Comparison of ENCODE assay signal across 8 cellular contexts in the genomic region with DNA sequence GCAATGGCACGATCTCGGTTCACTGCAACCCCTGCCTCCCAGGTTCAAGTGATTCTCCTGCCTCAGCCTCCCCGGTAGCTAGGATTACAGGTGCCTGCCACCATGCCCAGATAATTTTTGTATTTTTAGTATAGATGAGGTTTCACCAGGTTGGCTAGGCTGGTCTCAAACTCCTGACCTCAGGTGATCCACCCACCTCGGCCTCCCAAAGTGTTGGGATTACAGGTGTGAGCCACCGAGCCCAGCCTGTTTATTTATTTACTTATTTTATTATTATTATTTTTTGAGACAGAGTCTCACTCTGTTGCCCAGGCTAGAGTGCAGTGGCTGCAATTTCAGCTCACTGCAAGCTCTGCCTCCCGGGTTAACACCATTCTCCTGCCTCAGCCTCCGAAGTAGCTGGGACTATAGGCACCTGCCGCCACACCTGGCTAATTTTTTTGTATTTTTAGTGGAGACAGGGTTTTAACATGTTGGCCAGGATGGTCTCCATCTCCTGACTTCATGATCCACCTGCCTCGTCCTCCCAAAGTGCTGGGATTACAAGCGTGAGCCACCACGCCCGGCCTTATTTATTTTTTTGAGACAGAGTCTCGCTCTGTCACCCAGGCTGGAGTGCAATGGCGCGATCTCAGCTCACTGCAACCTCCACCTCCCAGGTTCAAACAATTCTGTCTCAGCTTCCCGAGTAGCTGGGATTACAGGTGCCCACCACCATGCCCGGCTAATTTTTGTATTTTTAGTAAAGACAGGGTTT. TPM values are rescaled to one million over a fixed set of nuclear protein-coding genes. Genes with fewer than 3 reads are reported as not detected.
DNase-seq lines count a peak whose midpoint lies in the region; ATAC-seq and TF ChIP-seq lines count a peak whose summit lies in the region.
"Not testable (repeated sequence)": the region's sequence is repeated elsewhere in the genome, so short reads cannot be mapped to it uniquely, and the experiment has no call there.

No MANE protein-coding gene starts in this region.

- CTCF ChIA-PET in CD8-positive, alpha-beta T cell (lab: Charles Lee) = interaction anchor here (0.6 to 2.1 kb wide), 7 partner anchors 7 to 431 kb away, joined by 3 to 7 read pairs (median 4); partner anchors contain the start of gene DYNLT1
- CTCF ChIA-PET in naive thymus-derived CD4-positive, alpha-beta T cell (lab: Charles Lee) = interaction anchor here (0.7 to 3.9 kb wide), 2 partner anchors 8 to 452 kb away, joined by 3 to 15 read pairs; partner anchors contain the start of gene DYNLT1

- POLR2A ChIA-PET in CD8-positive, alpha-beta T cell (lab: Charles Lee) = interaction anchor here (0.9 to 2.3 kb wide), 5 partner anchors 8 to 217 kb away, joined by 3 to 27 read pairs (median 6); partner anchors contain the start of gene DYNLT1
- POLR2A ChIA-PET in naive thymus-derived CD4-positive, alpha-beta T cell (lab: Charles Lee) = interaction anchor here (1.4 to 4.4 kb wide), 5 partner anchors 8 to 218 kb away, joined by 3 to 78 read pairs (median 6); partner anchors contain the start of gene DYNLT1

- H3K9ac ChIP-seq in endodermal cell (ENCODE audit: extremely low read depth, low read length, poor library complexity, severe bottlenecking) = not testable (repeated sequence)

- H3K36me3 ChIP-seq in CD8-positive, alpha-beta T cell (ENCODE audit: insufficient read depth, low read length); endodermal cell (ENCODE audit: control insufficient read depth, insufficient read depth, low read length); naive thymus-derived CD4-positive, alpha-beta T cell (ENCODE audit: control insufficient read depth in 2 of 3, insufficient read depth in 3 of 3, low read length in 3 of 3); upper lobe of right lung: not testable (repeated sequence)

- H3K36me3 Mint-ChIP-seq in CD8-positive, alpha-beta T cell = peaks cover 14% of the 10 kb centered on the region
- H3K36me3 Mint-ChIP-seq in activated CD4-positive, alpha-beta T cell treated with anti-CD3 and anti-CD28 coated beads, Interleukin-2, amount 10 ng/mL, durations not matched to agents 24 days and 14 days (ENCODE audit: low read depth) = peaks cover 66% of the 10 kb centered on the region
- peaks cover 36% of the 10 kb centered on the region for H3K36me3 Mint-ChIP-seq in activated T-cell treated with anti-CD3 and anti-CD28 coated beads, Interleukin-2, amount 50 U/mL, for 4 hours (ENCODE audit: insufficient read depth)
- H3K36me3 Mint-ChIP-seq in activated naive CD4-positive, alpha-beta T cell treated with anti-CD3 and anti-CD28 coated beads, Interleukin-2, amount 50 U/mL, for 72 hours = peaks cover 47 to 52% of the 10 kb centered on the region in 2 donors
- H3K36me3 Mint-ChIP-seq in endodermal cell (ENCODE audit: low read depth) = not testable (repeated sequence)
- H3K36me3 Mint-ChIP-seq in naive thymus-derived CD4-positive, alpha-beta T cell = peaks cover 0 to 58% (median 5%) of the 10 kb centered on the region in 5 donors
- H3K36me3 Mint-ChIP-seq in stimulated activated effector memory CD8-positive, alpha-beta T cell treated with anti-CD3 and anti-CD28 coated beads, Interleukin-12 subunit alpha, Interleukin-12 subunit beta, amount 100 ng/mL, for 72 hours = peaks cover 90% of the 10 kb centered on the region

- peaks cover 74% of the 10 kb centered on the region for H3K4me1 Mint-ChIP-seq in CD8-positive, alpha-beta T cell (ENCODE audit: low read depth)
- H3K4me1 Mint-ChIP-seq in activated CD4-positive, alpha-beta T cell treated with anti-CD3 and anti-CD28 coated beads, Interleukin-2, amount 10 ng/mL, durations not matched to agents 24 days and 14 days = peaks cover 78% of the 10 kb centered on the region
- peaks cover 80% of the 10 kb centered on the region for H3K4me1 Mint-ChIP-seq in activated T-cell treated with anti-CD3 and anti-CD28 coated beads, Interleukin-2, amount 50 U/mL, for 4 hours (ENCODE audit: low read depth)
- not testable (repeated sequence) for H3K4me1 Mint-ChIP-seq in endodermal cell
- H3K4me1 Mint-ChIP-seq in naive thymus-derived CD4-positive, alpha-beta T cell = peaks cover 52 to 81% (median 77%) of the 10 kb centered on the region in 7 donors
- H3K4me1 Mint-ChIP-seq in stimulated activated effector memory CD8-positive, alpha-beta T cell treated with anti-CD3 and anti-CD28 coated beads, Interleukin-12 subunit alpha, Interleukin-12 subunit beta, amount 100 ng/mL, for 72 hours = peaks cover 70% of the 10 kb centered on the region

- H3K4me3 Mint-ChIP-seq in CD8-positive, alpha-beta T cell = peak overlapping the region; percentile 73
- peak overlapping the region; percentile 91 for H3K4me3 Mint-ChIP-seq in activated CD4-positive, alpha-beta T cell treated with anti-CD3 and anti-CD28 coated beads, Interleukin-2, amount 10 ng/mL, durations not matched to agents 24 days and 14 days
- H3K4me3 Mint-ChIP-seq in activated T-cell treated with anti-CD3 and anti-CD28 coated beads, Interleukin-2, amount 50 U/mL, for 4 hours = peak overlapping the region; percentile 78
- H3K4me3 Mint-ChIP-seq in endodermal cell = not testable (repeated sequence)
- peak overlapping the region; percentile 69 to 88 (median 84) for H3K4me3 Mint-ChIP-seq in naive thymus-derived CD4-positive, alpha-beta T cell
- peak overlapping the region; percentile 79 for H3K4me3 Mint-ChIP-seq in stimulated activated effector memory CD8-positive, alpha-beta T cell treated with anti-CD3 and anti-CD28 coated beads, Interleukin-12 subunit alpha, Interleukin-12 subunit beta, amount 100 ng/mL, for 72 hours

- TF ChIP-seq CTCF in CD8-positive, alpha-beta T cell (IDR thresholded peaks at IDR 0.05); endodermal cell (conservative IDR thresholded peaks at IDR 0.05); upper lobe of right lung (IDR thresholded peaks at IDR 0.05): not testable (repeated sequence)

- not testable (repeated sequence) for H3K27ac ChIP-seq in CD8-positive, alpha-beta T cell (ENCODE audit: low read depth, low read length); endodermal cell (ENCODE audit: low read depth, low read length)
- peak overlapping the region; percentile 96 for H3K27ac ChIP-seq in naive thymus-derived CD4-positive, alpha-beta T cell (ENCODE audit: low read depth, low read length)
- H3K27ac ChIP-seq in upper lobe of right lung = peak overlapping the region; percentile 37

- ATAC-seq in CD8-positive, alpha-beta T cell; activated T-cell treated with anti-CD3 and anti-CD28 coated beads, Interleukin-2, amount 50 U/mL, for 4 hours; activated naive CD4-positive, alpha-beta T cell treated with anti-CD3 and anti-CD28 coated beads, Interleukin-2, amount 50 U/mL, for 72 hours; naive thymus-derived CD4-positive, alpha-beta T cell; stimulated activated effector memory CD8-positive, alpha-beta T cell treated with anti-CD3 and anti-CD28 coated beads, Interleukin-12 subunit alpha, Interleukin-12 subunit beta, amount 100 ng/mL, for 72 hours; upper lobe of right lung: not testable (repeated sequence)

- WGBS in endodermal cell (ENCODE audit: insufficient coverage in 1 of 2, insufficient read length in 1 of 2), 2 experiments = 92 to 95% methylated on average over 11 to 16 of the region's 17 CpGs

- not testable (repeated sequence) for H3K9me3 ChIP-seq in CD8-positive, alpha-beta T cell (ENCODE audit: low read length); endodermal cell (ENCODE audit: control insufficient read depth, low read length); naive thymus-derived CD4-positive, alpha-beta T cell (ENCODE audit: control insufficient read depth in 2 of 3, low read length in 3 of 3); upper lobe of right lung

- peak in 1 of 7 experiments; percentile 32 for DNase-seq in CD8-positive, alpha-beta T cell
- peak; percentile 55 for DNase-seq in activated CD4-positive, alpha-beta T cell treated with anti-CD3 and anti-CD28 coated beads, Interleukin-2, amount 10 ng/mL, durations not matched to agents 24 days and 14 days
- DNase-seq in activated T-cell treated with anti-CD3 and anti-CD28 coated beads, Interleukin-2, amount 50 U/mL, for 4 hours; activated naive CD4-positive, alpha-beta T cell treated with anti-CD3 and anti-CD28 coated beads, Interleukin-2, amount 50 U/mL, for 72 hours (ENCODE audit: low spot score in 2 of 2); naive thymus-derived CD4-positive, alpha-beta T cell: not testable (repeated sequence)
- DNase-seq in endodermal cell = peak; percentile 6
- peak in 1 of 2 donors; percentile 51 for DNase-seq in stimulated activated effector memory CD8-positive, alpha-beta T cell treated with anti-CD3 and anti-CD28 coated beads, Interleukin-12 subunit alpha, Interleukin-12 subunit beta, amount 100 ng/mL, for 72 hours (ENCODE audit: low spot score in 2 of 2)
- peak; percentile 13 for DNase-seq in upper lobe of right lung

- peaks cover 60% of the 10 kb centered on the region for H3K4me1 ChIP-seq in CD8-positive, alpha-beta T cell (ENCODE audit: insufficient read depth, low read length)
- not testable (repeated sequence) for H3K4me1 ChIP-seq in endodermal cell (ENCODE audit: control insufficient read depth, insufficient read depth, low read length)
- peaks cover 55 to 60% of the 10 kb centered on the region in 2 donors for H3K4me1 ChIP-seq in naive thymus-derived CD4-positive, alpha-beta T cell (ENCODE audit: control insufficient read depth in 2 of 2, insufficient read depth in 2 of 2, low read length in 2 of 2)
- peaks cover 48% of the 10 kb centered on the region for H3K4me1 ChIP-seq in upper lobe of right lung

- H3K27me3 Mint-ChIP-seq in CD8-positive, alpha-beta T cell (ENCODE audit: low read depth); activated CD4-positive, alpha-beta T cell treated with anti-CD3 and anti-CD28 coated beads, Interleukin-2, amount 10 ng/mL, durations not matched to agents 24 days and 14 days; activated T-cell treated with anti-CD3 and anti-CD28 coated beads, Interleukin-2, amount 50 U/mL, for 4 hours (ENCODE audit: low read depth); endodermal cell (ENCODE audit: insufficient read depth); naive thymus-derived CD4-positive, alpha-beta T cell: not testable (repeated sequence)

- intact Hi-C loops in CD8-positive, alpha-beta T cell (cut with DNase I, micrococcal nuclease) = loop anchor here (2.0 to 5.0 kb wide), 6 partner anchors 35 to 890 kb away; partner anchors contain the start of gene TMEM181 (in 1 of the 2)
- intact Hi-C loops in activated CD4-positive, alpha-beta T cell treated with anti-CD3 and anti-CD28 coated beads, Interleukin-2, amount 10 ng/mL, durations not matched to agents 24 days and 14 days (cut with micrococcal nuclease) = loop anchor here (2.0 to 5.0 kb wide), 3 partner anchors 167 to 1190 kb away; partner anchors contain the start of gene EZR
- intact Hi-C loops in naive thymus-derived CD4-positive, alpha-beta T cell (cut with micrococcal nuclease) = loop anchor here (2.0 to 10.0 kb wide), 12 partner anchors 69 to 767 kb away; partner anchors contain the start of genes EZR (in 2 of the 2), GTF2H5 (in 1 of the 2), SERAC1 (in 1 of the 2) and SYNJ2 (in 1 of the 2)
- intact Hi-C loops in upper lobe of right lung (cut with DNase I) = not testable (repeated sequence)

- H3K4me3 ChIP-seq in CD8-positive, alpha-beta T cell (ENCODE audit: low read depth, low read length); endodermal cell (ENCODE audit: low read length); naive thymus-derived CD4-positive, alpha-beta T cell (ENCODE audit: low read length); upper lobe of right lung: not testable (repeated sequence)

- peak overlapping the region; percentile 97 for H3K27ac Mint-ChIP-seq in CD8-positive, alpha-beta T cell
- peak overlapping the region; percentile 98 for H3K27ac Mint-ChIP-seq in activated CD4-positive, alpha-beta T cell treated with anti-CD3 and anti-CD28 coated beads, Interleukin-2, amount 10 ng/mL, durations not matched to agents 24 days and 14 days
- peak overlapping the region; percentile 99 to 100 for H3K27ac Mint-ChIP-seq in activated naive CD4-positive, alpha-beta T cell treated with anti-CD3 and anti-CD28 coated beads, Interleukin-2, amount 50 U/mL, for 72 hours
- H3K27ac Mint-ChIP-seq in endodermal cell = not testable (repeated sequence)
- peak overlapping the region; percentile 91 to 100 (median 99) for H3K27ac Mint-ChIP-seq in naive thymus-derived CD4-positive, alpha-beta T cell
- H3K27ac Mint-ChIP-seq in stimulated activated effector memory CD8-positive, alpha-beta T cell treated with anti-CD3 and anti-CD28 coated beads, Interleukin-12 subunit alpha, Interleukin-12 subunit beta, amount 100 ng/mL, for 72 hours = peak overlapping the region; percentile 99

- H3K9me3 Mint-ChIP-seq in CD8-positive, alpha-beta T cell; activated CD4-positive, alpha-beta T cell treated with anti-CD3 and anti-CD28 coated beads, Interleukin-2, amount 10 ng/mL, durations not matched to agents 24 days and 14 days; activated T-cell treated with anti-CD3 and anti-CD28 coated beads, Interleukin-2, amount 50 U/mL, for 4 hours; activated naive CD4-positive, alpha-beta T cell treated with anti-CD3 and anti-CD28 coated beads, Interleukin-2, amount 50 U/mL, for 72 hours; endodermal cell; naive thymus-derived CD4-positive, alpha-beta T cell; stimulated activated effector memory CD8-positive, alpha-beta T cell treated with anti-CD3 and anti-CD28 coated beads, Interleukin-12 subunit alpha, Interleukin-12 subunit beta, amount 100 ng/mL, for 72 hours: not testable (repeated sequence)

- H3K27me3 ChIP-seq in CD8-positive, alpha-beta T cell (ENCODE audit: insufficient read depth, low read length); endodermal cell (ENCODE audit: control insufficient read depth, insufficient read depth, low read length, poor library complexity, severe bottlenecking); naive thymus-derived CD4-positive, alpha-beta T cell (ENCODE audit: control insufficient read depth in 2 of 2, insufficient read depth in 2 of 2, low read length in 2 of 2); upper lobe of right lung: not testable (repeated sequence)

RNA-seq across cellular contexts. Expression of gene SYTL3, which starts 2.3 kb away (rescaled TPM):
- 10 to 100 TPM; 38.2 to 44.6 TPM for total RNA-seq in CD8-positive, alpha-beta T cell
- total RNA-seq in activated CD4-positive, alpha-beta T cell treated with anti-CD3 and anti-CD28 coated beads, Interleukin-2, amount 10 ng/mL, durations not matched to agents 24 days and 14 days = 102 and 106 TPM in 2 replicates
- total RNA-seq in activated T-cell treated with anti-CD3 and anti-CD28 coated beads, Interleukin-2, amount 50 U/mL, for 4 hours = 10 to 100 TPM; 33.6 to 72.6 (median 38.5) TPM
- total RNA-seq in activated naive CD4-positive, alpha-beta T cell treated with anti-CD3 and anti-CD28 coated beads, Interleukin-2, amount 50 U/mL, for 72 hours = 100 to 1,000 TPM; 122 to 143 TPM
- total RNA-seq in endodermal cell (under 1 TPM; 0.58 to 0.79 TPM), upper lobe of right lung (8.7 TPM)
- 0.46 TPM for polyA plus RNA-seq in endodermal cell (2013, experiment 1 of 2)
- polyA plus RNA-seq in endodermal cell (2013, experiment 2 of 2) = 0.50 TPM
- total RNA-seq in naive thymus-derived CD4-positive, alpha-beta T cell = 10 to 100 TPM; 25.8 to 67.0 (median 31.1) TPM
- polyA plus RNA-seq in naive thymus-derived CD4-positive, alpha-beta T cell = 10 to 100 TPM; 13.4 to 27.3 TPM

RNA-seq across cellular contexts. Expression of gene DYNLT1, which starts 7.6 kb away (rescaled TPM):
- 100 to 1,000 TPM; 109 TPM for total RNA-seq in CD8-positive, alpha-beta T cell
- 103 and 110 TPM in 2 replicates for total RNA-seq in activated CD4-positive, alpha-beta T cell treated with anti-CD3 and anti-CD28 coated beads, Interleukin-2, amount 10 ng/mL, durations not matched to agents 24 days and 14 days
- 10 to 100 TPM; 57.5 to 67.1 (median 64.9) TPM for total RNA-seq in activated T-cell treated with anti-CD3 and anti-CD28 coated beads, Interleukin-2, amount 50 U/mL, for 4 hours
- total RNA-seq in activated naive CD4-positive, alpha-beta T cell treated with anti-CD3 and anti-CD28 coated beads, Interleukin-2, amount 50 U/mL, for 72 hours = 10 to 100 TPM; 51.4 to 91.0 TPM
- total RNA-seq in endodermal cell = 100 to 1,000 TPM; 112 to 148 TPM
- polyA plus RNA-seq in endodermal cell (2013, experiment 1 of 2) = 172 TPM
- 168 TPM for polyA plus RNA-seq in endodermal cell (2013, experiment 2 of 2)
- total RNA-seq in naive thymus-derived CD4-positive, alpha-beta T cell = 100 to 1,000 TPM in 2 of 5 experiments, 10 to 100 TPM in 3; 66.4 to 122 (median 75.9) TPM
- polyA plus RNA-seq in naive thymus-derived CD4-positive, alpha-beta T cell = 10 to 100 TPM; 81.6 to 95.6 TPM
- 104 TPM for total RNA-seq in upper lobe of right lung
